15 cellular contexts compared by ENCODE assay signal in genomic region chr22:46799626-46800025, GRCh38. TPM values are rescaled to one million over a fixed set of nuclear protein-coding genes. Genes with fewer than 3 reads are reported as not detected.
DNase-seq lines count a peak whose midpoint lies in the region; ATAC-seq, FAIRE-seq and TF ChIP-seq lines count a peak whose summit lies in the region.
"Had no signal": no experiment of that assay in that cellular context is flagged by ENCODE, and none has a peak within 500 bp of the region (broad histone marks: within the 10 kb centered on the region; RNA-seq: fewer than 3 reads in every experiment).

No MANE protein-coding gene starts in this region.

- intact Hi-C loops in activated B cell treated with CpG ODN at 0.5 μM for 24 hours (cut with micrococcal nuclease) (no loop called here), kidney (cut with DNase I) (no loop called here)

- H3K36me3 Mint-ChIP-seq in activated B cell treated with CpG ODN at 0.5 μM for 24 hours (ENCODE audit: low read depth) = peaks cover 75% of the 10 kb centered on the region
- peaks cover 48 to 68% of the 10 kb centered on the region in 2 donors for H3K36me3 Mint-ChIP-seq in stimulated activated naive B cell treated with anti-CD40 and anti-IgM and Interleukin-4, amounts not matched to agents 10 μg/mL and 1 μg/mL and 100 μg/mL, for 72 hours

- FAIRE-seq in kidney (lab: Jason Lieb, UNC) = no peak
- FAIRE-seq: H54 had no signal

- no peak overlapping the region for H3K4me3 ChIP-seq in kidney (ENCODE audit: low read length in 2 of 2)
- H3K4me3 ChIP-seq: GM23248 had no signal

- no peaks in the 10 kb centered on the region for H3K27me3 Mint-ChIP-seq in activated B cell treated with CpG ODN at 0.5 μM for 24 hours
- no peaks in the 10 kb centered on the region for H3K27me3 Mint-ChIP-seq in stimulated activated naive B cell treated with anti-CD40 and anti-IgM and Interleukin-4, amounts not matched to agents 10 μg/mL and 1 μg/mL and 100 μg/mL, for 72 hours
- H3K27me3 Mint-ChIP-seq: IgD-negative memory B cell had no signal

- H3K4me1 ChIP-seq in kidney (ENCODE audit: control insufficient read depth in 1 of 2, insufficient read depth in 1 of 2, low read depth in 1 of 2, low read length in 2 of 2) = peaks cover 14 to 19% of the 10 kb centered on the region in 2 donors

- no peak overlapping the region for H3K27ac ChIP-seq in kidney (ENCODE audit: low read depth in 2 of 2, low read length in 2 of 2)
- H3K27ac ChIP-seq: 22Rv1, GM23248 had no signal

- no peaks in the 10 kb centered on the region for H3K9me3 ChIP-seq in kidney (ENCODE audit: control insufficient read depth in 1 of 2, low read length in 2 of 2)

- POLR2A ChIA-PET in activated B cell treated with CpG ODN at 0.5 μM for 24 hours (lab: Charles Lee) = no interaction called here

- DNase-seq in NCI-H1694 (lab: John Stamatoyannopoulos, UW) (peak; percentile 10), NCI-H1694 treated with DMSO at 0.1 percent for 48 hours (lab: John Stamatoyannopoulos, UW) (no peak), activated B cell treated with CpG ODN at 0.5 μM for 24 hours (peak; percentile 9), kidney (peak; percentile 31), HUDEP-2 (lab: John Stamatoyannopoulos, UW; ENCODE audit: unreplicated experiment in 76 of 76) (no peak)
- no peak for DNase-seq in stimulated activated naive B cell treated with anti-CD40 and anti-IgM and Interleukin-4, amounts not matched to agents 10 μg/mL and 1 μg/mL and 100 μg/mL, for 72 hours
- DNase-seq in stimulated activated CD4-positive, alpha-beta T cell treated with anti-CD3 and anti-CD28 coated beads, Interleukin-1b, Interleukin-23, amount 100 ng/mL, for 48 hours = no peak
- DNase-seq: Calu3, GM23248 had no signal

- H3K4me3 Mint-ChIP-seq in activated B cell treated with CpG ODN at 0.5 μM for 24 hours = no peak overlapping the region
- H3K4me3 Mint-ChIP-seq in stimulated activated naive B cell treated with anti-CD40 and anti-IgM and Interleukin-4, amounts not matched to agents 10 μg/mL and 1 μg/mL and 100 μg/mL, for 72 hours = no peak overlapping the region
- H3K4me3 Mint-ChIP-seq: CD14-positive monocyte, IgD-negative memory B cell had no signal

- ATAC-seq in activated B cell treated with CpG ODN at 0.5 μM for 24 hours (ENCODE audit: low read depth) (no peak), GM19395 (IDR thresholded peaks at IDR 0.05; ENCODE audit: unreplicated experiment) (no peak)
- no peak for ATAC-seq in stimulated activated naive B cell treated with anti-CD40 and anti-IgM and Interleukin-4, amounts not matched to agents 10 μg/mL and 1 μg/mL and 100 μg/mL, for 72 hours (replicated peaks)
- ATAC-seq: HCT116 had no signal

- H3K4me1 Mint-ChIP-seq in activated B cell treated with CpG ODN at 0.5 μM for 24 hours = peaks cover 38% of the 10 kb centered on the region
- peaks cover 42 to 57% of the 10 kb centered on the region in 2 donors for H3K4me1 Mint-ChIP-seq in stimulated activated naive B cell treated with anti-CD40 and anti-IgM and Interleukin-4, amounts not matched to agents 10 μg/mL and 1 μg/mL and 100 μg/mL, for 72 hours

- no peak overlapping the region for H3K9ac ChIP-seq in kidney (ENCODE audit: low read length in 2 of 2)
- H3K9ac ChIP-seq: GM23248 had no signal

- no peaks in the 10 kb centered on the region for H3K9me3 Mint-ChIP-seq in activated B cell treated with CpG ODN at 0.5 μM for 24 hours
- no peaks in the 10 kb centered on the region for H3K9me3 Mint-ChIP-seq in stimulated activated naive B cell treated with anti-CD40 and anti-IgM and Interleukin-4, amounts not matched to agents 10 μg/mL and 1 μg/mL and 100 μg/mL, for 72 hours
- H3K9me3 Mint-ChIP-seq: IgD-negative memory B cell had no signal

- no peak overlapping the region for H3K27ac Mint-ChIP-seq in activated B cell treated with CpG ODN at 0.5 μM for 24 hours
- H3K27ac Mint-ChIP-seq in stimulated activated naive B cell treated with anti-CD40 and anti-IgM and Interleukin-4, amounts not matched to agents 10 μg/mL and 1 μg/mL and 100 μg/mL, for 72 hours = peak overlapping the region; percentile 57
- H3K27ac Mint-ChIP-seq: IgD-negative memory B cell had no signal

- CTCF ChIA-PET in activated B cell treated with CpG ODN at 0.5 μM for 24 hours (lab: Charles Lee) = interaction anchor here (1.2 to 8.1 kb wide), 4 partner anchors 8 to 236 kb away, joined by 3 to 266 read pairs (median 6); partner anchors contain the start of gene TBC1D22A

- TF ChIP-seq CTCF in activated B cell treated with CpG ODN at 0.5 μM for 24 hours (IDR thresholded peaks at IDR 0.05) = no peak
- no peak for TF ChIP-seq CTCF in kidney (IDR thresholded peaks at IDR 0.05; ENCODE audit: borderline replicate concordance, extremely low read depth, insufficient read depth)

- H3K36me3 ChIP-seq in kidney (ENCODE audit: control insufficient read depth in 1 of 2, insufficient read depth in 2 of 2, low read length in 2 of 2) = peaks cover 17 to 23% of the 10 kb centered on the region in 2 donors

RNA-seq across cellular contexts. Expression of gene TBC1D22A, which starts 37.2 kb away (rescaled TPM):
- 73.0 and 85.9 TPM in 2 replicates for total RNA-seq in activated B cell treated with CpG ODN at 0.5 μM for 24 hours
- total RNA-seq in kidney = 39.4 TPM
- 24.6 TPM for polyA plus RNA-seq in kidney (ENCODE audit: insufficient read depth, low read depth, low replicate concordance)

Comparison
In these comparisons a context has a peak if more than half of its experiments do, and no peak if none do; other contexts are left out.
1. DNase-seq: peak in NCI-H1694 (single experiment), activated B cell treated with CpG ODN at 0.5 μM for 24 hours (single experiment) and kidney (single experiment); none in NCI-H1694 treated with DMSO at 0.1 percent for 48 hours (single experiment), stimulated activated naive B cell treated with anti-CD40 and anti-IgM and Interleukin-4, amounts not matched to agents 10 μg/mL and 1 μg/mL and 100 μg/mL, for 72 hours (single experiment), HUDEP-2 (0 of 76) and stimulated activated CD4-positive, alpha-beta T cell treated with anti-CD3 and anti-CD28 coated beads, Interleukin-1b, Interleukin-23, amount 100 ng/mL, for 48 hours (single experiment).